8 cellular contexts compared by ENCODE assay signal in the genomic region with DNA sequence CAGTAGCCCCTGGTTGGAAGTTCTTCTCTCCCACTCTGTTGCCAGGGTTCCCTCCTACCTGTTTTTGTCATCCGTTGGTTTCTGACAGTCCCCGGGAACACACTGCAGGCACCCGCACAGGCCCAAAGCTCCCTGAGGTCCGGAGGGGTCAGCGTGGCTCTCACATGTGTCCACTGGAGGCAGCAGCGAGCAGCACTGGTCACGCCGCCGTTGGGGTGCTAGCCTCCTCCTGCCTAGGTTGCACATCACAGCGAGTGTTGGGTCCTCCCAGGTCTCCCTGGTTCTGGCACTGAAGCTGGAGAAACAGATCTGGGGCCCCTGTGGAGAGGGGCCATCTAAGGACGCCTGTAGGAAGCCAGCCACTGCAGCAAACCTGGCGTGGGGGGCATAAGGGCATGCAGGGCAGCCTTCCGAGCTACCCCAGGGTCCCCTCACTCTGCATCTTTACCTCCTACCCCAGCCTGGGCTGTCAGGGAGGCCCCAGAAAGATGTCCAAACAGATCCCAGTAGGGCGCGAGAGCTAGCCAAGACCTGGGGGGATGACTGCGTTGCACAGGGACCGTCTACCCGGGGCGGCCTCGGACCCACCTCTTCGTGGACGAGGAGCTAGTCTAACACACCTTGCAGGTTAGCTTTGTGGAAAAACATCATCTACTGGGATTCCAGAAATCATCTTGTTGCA. TPM values are rescaled to one million over a fixed set of nuclear protein-coding genes. Genes with fewer than 3 reads are reported as not detected.
A peak's percentile ranks its signal among the peaks of the same experiment; 100 is the strongest.
DNase-seq lines count a peak whose midpoint lies in the region; ATAC-seq and TF ChIP-seq lines count a peak whose summit lies in the region.

No MANE protein-coding gene starts in this region.

- intact Hi-C loops in CD8-positive, alpha-beta T cell (cut with DNase I, micrococcal nuclease) = no loop called here
- intact Hi-C loops in lower lobe of right lung (cut with DNase I) = no loop called here
- intact Hi-C loops in vagina (cut with DNase I) = no loop called here

- H3K79me2 ChIP-seq in OCI-LY1 (ENCODE audit: insufficient read depth, low read length) = no peaks in the 10 kb centered on the region

- H3K9me2 ChIP-seq in OCI-LY1 (ENCODE audit: low read depth, low read length) = no peaks in the 10 kb centered on the region

- no peak overlapping the region for H3K9ac ChIP-seq in OCI-LY1 (ENCODE audit: low read length)

- no peaks in the 10 kb centered on the region for H3K4me1 ChIP-seq in CD8-positive, alpha-beta T cell (ENCODE audit: insufficient read depth, low read length)
- H3K4me1 ChIP-seq in OCI-LY1 (ENCODE audit: insufficient read depth, low read length, severe bottlenecking) = no peaks in the 10 kb centered on the region
- H3K4me1 ChIP-seq in lower lobe of right lung = no peaks in the 10 kb centered on the region
- no peaks in the 10 kb centered on the region for H3K4me1 ChIP-seq in vagina

- H4K20me1 ChIP-seq in OCI-LY1 (ENCODE audit: insufficient read depth, low read length) = no peaks in the 10 kb centered on the region

- no peaks in the 10 kb centered on the region for H3K9me3 Mint-ChIP-seq in CD8-positive, alpha-beta T cell
- no peaks in the 10 kb centered on the region for H3K9me3 Mint-ChIP-seq in brain

- no peak overlapping the region for H3K27ac Mint-ChIP-seq in CD8-positive, alpha-beta T cell
- H3K27ac Mint-ChIP-seq in brain = peak overlapping the region in 1 of 5 experiments; percentile 55

- H3K4me3 ChIP-seq in CD8-positive, alpha-beta T cell (ENCODE audit: low read depth, low read length) = no peak overlapping the region
- H3K4me3 ChIP-seq in OCI-LY1 (ENCODE audit: low read depth, low read length, poor library complexity, severe bottlenecking) (no peak overlapping the region), lower lobe of right lung (no peak overlapping the region), vagina (no peak overlapping the region)

- H3K4me2 ChIP-seq in OCI-LY1 (ENCODE audit: low read length) = no peak overlapping the region

- no peak overlapping the region for H2AFZ ChIP-seq in OCI-LY1 (ENCODE audit: low read length)

- no peak overlapping the region for H3K27ac ChIP-seq in CD8-positive, alpha-beta T cell (ENCODE audit: low read depth, low read length)
- no peak overlapping the region for H3K27ac ChIP-seq in OCI-LY1 (ENCODE audit: low read depth, low read length, poor library complexity, severe bottlenecking)
- no peak overlapping the region for H3K27ac ChIP-seq in lower lobe of right lung
- no peak overlapping the region for H3K27ac ChIP-seq in vagina

- ATAC-seq in CD8-positive, alpha-beta T cell = peak; percentile 51
- ATAC-seq in lower lobe of right lung (peak; percentile 53 to 54), HG03025 (IDR thresholded peaks at IDR 0.05; ENCODE audit: low FRiP score, unreplicated experiment) (no peak), HG03439 (IDR thresholded peaks at IDR 0.05; ENCODE audit: unreplicated experiment) (no peak)

- TF ChIP-seq CTCF in CD8-positive, alpha-beta T cell (IDR thresholded peaks at IDR 0.05) = peak; percentile 54
- TF ChIP-seq CTCF in OCI-LY1 (IDR thresholded peaks at IDR 0.05; ENCODE audit: low read length) (peak; percentile 37), brain (conservative IDR thresholded peaks at IDR 0.05) (peak; percentile 42 to 54), lower lobe of right lung (IDR thresholded peaks at IDR 0.05) (peak; percentile 63), vagina (IDR thresholded peaks at IDR 0.05) (peak in 2 of 3 experiments; percentile 17 to 23)

- H3K4me1 Mint-ChIP-seq in CD8-positive, alpha-beta T cell (ENCODE audit: low read depth) = no peaks in the 10 kb centered on the region
- peaks cover 4% of the 10 kb centered on the region for H3K4me1 Mint-ChIP-seq in brain

- H3K36me3 Mint-ChIP-seq in CD8-positive, alpha-beta T cell = peaks cover 11% of the 10 kb centered on the region
- peaks cover 35% of the 10 kb centered on the region for H3K36me3 Mint-ChIP-seq in brain

- H3K9me3 ChIP-seq in CD8-positive, alpha-beta T cell (ENCODE audit: low read length) = no peaks in the 10 kb centered on the region
- H3K9me3 ChIP-seq in OCI-LY1 (ENCODE audit: low read length) (no peaks in the 10 kb centered on the region), lower lobe of right lung (no peaks in the 10 kb centered on the region), vagina (no peaks in the 10 kb centered on the region)

- H3K27me3 ChIP-seq in CD8-positive, alpha-beta T cell (ENCODE audit: insufficient read depth, low read length) = no peaks in the 10 kb centered on the region
- H3K27me3 ChIP-seq in OCI-LY1 (ENCODE audit: insufficient read depth, low read length) (no peaks in the 10 kb centered on the region), lower lobe of right lung (ENCODE audit: low read depth) (no peaks in the 10 kb centered on the region), vagina (no peaks in the 10 kb centered on the region)

- POLR2A ChIA-PET in CD8-positive, alpha-beta T cell (lab: Charles Lee) = interaction anchor here (0.6 kb wide), 1 partner anchor 42 kb away, joined by 3 read pairs; no protein-coding TSS in a partner anchor

- H3K27me3 Mint-ChIP-seq in CD8-positive, alpha-beta T cell (ENCODE audit: low read depth) = no peaks in the 10 kb centered on the region
- no peaks in the 10 kb centered on the region for H3K27me3 Mint-ChIP-seq in brain

- no peaks in the 10 kb centered on the region for H3F3A ChIP-seq in OCI-LY1 (ENCODE audit: insufficient read depth, low read length)

- peak in 3 of 7 experiments; percentile 10 to 41 (median 30) for DNase-seq in CD8-positive, alpha-beta T cell
- DNase-seq in lower lobe of right lung = no peak
- DNase-seq in vagina (ENCODE audit: extremely low spot score in 2 of 2) = no peak
- DNase-seq in A172 (ENCODE audit: low spot score) = no peak

- no peak overlapping the region for H3K4me3 Mint-ChIP-seq in CD8-positive, alpha-beta T cell
- no peak overlapping the region for H3K4me3 Mint-ChIP-seq in brain

- TF ChIP-seq POLR2A in vagina (IDR thresholded peaks at IDR 0.05) = no peak

- CTCF ChIA-PET in CD8-positive, alpha-beta T cell (lab: Charles Lee) = interaction anchor here (0.8 to 2.1 kb wide), 9 partner anchors 10 to 278 kb away, joined by 3 to 11 read pairs (median 3); no protein-coding TSS in a partner anchor

- no peaks in the 10 kb centered on the region for H3K36me3 ChIP-seq in CD8-positive, alpha-beta T cell (ENCODE audit: insufficient read depth, low read length)
- H3K36me3 ChIP-seq in OCI-LY1 (ENCODE audit: insufficient read depth, low read length) (no peaks in the 10 kb centered on the region), lower lobe of right lung (peaks cover 13% of the 10 kb centered on the region), vagina (peaks cover 0 to 10% of the 10 kb centered on the region in 2 donors)

RNA-seq across cellular contexts. Expression of gene LRRC27, which starts 28.9 kb away (rescaled TPM):
- total RNA-seq in CD8-positive, alpha-beta T cell = 1 to 10 TPM in 1 of 2 experiments, under 1 TPM in 1; 0.68 to 3.2 TPM
- 16.2 TPM for polyA plus RNA-seq in brain (ENCODE audit: insufficient read depth, low read depth, low replicate concordance)
- total RNA-seq in lower lobe of right lung (15.5 TPM), vagina (4.9 TPM)
- total RNA-seq in A172 (2014; rRNA removed; shearing (Covaris generic)) = 1.6 and 2.7 TPM in 2 replicates

RNA-seq across cellular contexts. Expression of gene PWWP2B, which starts 36.1 kb away (rescaled TPM):
- 10 to 100 TPM; 25.6 to 27.1 TPM for total RNA-seq in CD8-positive, alpha-beta T cell
- 16.0 TPM for polyA plus RNA-seq in brain (ENCODE audit: insufficient read depth, low read depth, low replicate concordance)
- 25.2 TPM for total RNA-seq in lower lobe of right lung
- 14.7 TPM for total RNA-seq in vagina
- total RNA-seq in A172 (2014; rRNA removed; shearing (Covaris generic)) = 12.1 and 20.9 TPM in 2 replicates

RNA-seq across cellular contexts. Expression of gene STK32C, which starts 53.2 kb away (rescaled TPM):
- total RNA-seq in CD8-positive, alpha-beta T cell = 1 to 10 TPM; 5.0 to 5.4 TPM
- polyA plus RNA-seq in brain (ENCODE audit: insufficient read depth, low read depth, low replicate concordance) = 72.6 TPM
- 14.1 TPM for total RNA-seq in lower lobe of right lung
- total RNA-seq in vagina = 4.7 TPM
- total RNA-seq in A172 (2014; rRNA removed; shearing (Covaris generic)) = 19.4 and 23.0 TPM in 2 replicates

Comparison
In these comparisons a context has a peak if more than half of its experiments do, and no peak if none do; other contexts are left out.
1. ATAC-seq: peak in CD8-positive, alpha-beta T cell (single experiment) and lower lobe of right lung (2 of 2); none in HG03025 (single experiment) and HG03439 (single experiment).
2. Peak in every context shown above with its lines, with median percentiles within 50 percentile points of each other: CTCF ChIP-seq.